In the genomic region with DNA sequence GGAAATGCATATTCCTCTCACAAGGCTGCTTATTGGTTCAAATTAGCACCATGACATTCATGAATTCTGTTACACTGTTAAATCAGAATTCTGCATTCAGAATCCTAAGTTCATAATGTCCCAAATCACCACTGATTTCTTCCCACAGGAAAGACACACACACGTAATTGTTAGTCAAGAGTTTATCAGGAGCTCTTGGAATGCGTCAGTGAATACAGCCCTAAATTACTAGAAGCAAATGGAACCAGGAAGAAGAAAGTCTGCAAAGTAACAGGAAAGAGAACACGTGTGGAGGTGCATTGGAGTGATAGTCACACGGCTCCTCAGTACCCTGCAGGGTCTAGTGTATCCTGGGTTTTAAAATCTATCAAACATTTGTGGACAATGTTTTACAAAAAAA, we compare ENCODE assay signal across 20 cellular contexts.
DNase-seq lines count a peak whose midpoint lies in the region; ATAC-seq and TF ChIP-seq lines count a peak whose summit lies in the region.
"Had no signal": no experiment of that assay in that cellular context is flagged by ENCODE, and none has a peak within 500 bp of the region (broad histone marks: within the 10 kb centered on the region; RNA-seq: fewer than 3 reads in every experiment).

No MANE protein-coding gene starts in this region.

- no CpG with 5 or more reads among the region's 4 CpGs for WGBS in IMR-90 (ENCODE audit: extremely low coverage in 2 of 2, insufficient read length in 1 of 2), 2 experiments
- 54 to 66% (median 54%) methylated on average over 4 of the region's 4 CpGs for WGBS in psoas muscle, 3 donors

- CTCF ChIA-PET in Calu3 (lab: Charles Lee) (interaction anchor here (0.6 kb wide), 1 partner anchor 10 kb away, joined by 3 read pairs; no protein-coding TSS in a partner anchor), IMR-90 (lab: Yijun Ruan, JAX) (interaction anchor here (0.6 kb wide), 2 partner anchors 11 to 454 kb away, joined by 3 to 5 read pairs; no protein-coding TSS in a partner anchor)

- intact Hi-C loops in Calu3 (cut with micrococcal nuclease; ENCODE audit: unreplicated experiment): no loop called here
- intact Hi-C loops in IMR-90 (cut with micrococcal nuclease): no loop called here
- intact Hi-C loops in psoas muscle (cut with DNase I): no loop called here

- H2BK120ac ChIP-seq in IMR-90 (ENCODE audit: low read depth, low read length): no peak overlapping the region

- no peak overlapping the region for H3K4me3 Mint-ChIP-seq in Calu3 (ENCODE audit: low read depth, unreplicated experiment)
- H3K4me3 Mint-ChIP-seq: CD14-positive monocyte had no signal

- DNase-seq in Calu3: no peak
- DNase-seq in IMR-90: peak; percentile 52
- DNase-seq in amniotic epithelial cell (ENCODE audit: low read depth): peak; percentile 49
- peak; percentile 71 for DNase-seq in fibroblast of pulmonary artery (ENCODE audit: low read depth)
- no peak for DNase-seq in foreskin melanocyte
- DNase-seq in NCI-H146 (lab: John Stamatoyannopoulos, UW): no peak
- no peak for DNase-seq in psoas muscle
- no peak for DNase-seq in C1 segment of cervical spinal cord (lab: John Stamatoyannopoulos, UW)
- DNase-seq: DMS53, EL, Kasumi-1, MM.1S, NCI-H1092, NCI-H1436, NCI-H1930, NCI-H510A, NCI-H748 treated with DMSO at 0.1 percent for 48 hours, SJCRH30 had no signal

- no peak for ATAC-seq in IMR-90 (ENCODE audit: low read depth)
- ATAC-seq in psoas muscle: no peak
- ATAC-seq: Panc1 had no signal

- H2AK5ac ChIP-seq in IMR-90 (ENCODE audit: low read depth, low read length): no peak overlapping the region

- no peaks in the 10 kb centered on the region for H3K79me1 ChIP-seq in IMR-90 (ENCODE audit: low read depth in 1 of 2, low read length in 2 of 2)

- H2BK15ac ChIP-seq in IMR-90 (ENCODE audit: low read depth, low read length): no peak overlapping the region

- no peak overlapping the region for H4K91ac ChIP-seq in IMR-90 (ENCODE audit: insufficient read depth, low read depth, low read length)

- dilution Hi-C loops in IMR-90 (cut with HindIII; ENCODE audit: low sequenced_read_pairs, unreplicated experiment): no loop called here

- H2BK5ac ChIP-seq in IMR-90 (ENCODE audit: low read depth, low read length, poor library complexity, severe bottlenecking): no peak overlapping the region

- H3K56ac ChIP-seq in IMR-90 (ENCODE audit: extremely low read depth, insufficient read depth, low read length): no peak overlapping the region

- in situ Hi-C loops in IMR-90 (cut with MboI; ENCODE audit: low sequenced_read_pairs): no loop called here

- no peak overlapping the region for H3K4ac ChIP-seq in IMR-90 (ENCODE audit: low read depth, low read length)

- peaks cover 21% of the 10 kb centered on the region for H3K4me1 Mint-ChIP-seq in Calu3 (ENCODE audit: low read depth, unreplicated experiment)
- H3K4me1 Mint-ChIP-seq: CD14-positive monocyte had no signal

- peaks cover 11% of the 10 kb centered on the region for H3K36me3 Mint-ChIP-seq in Calu3 (ENCODE audit: insufficient read depth, unreplicated experiment)
- H3K36me3 Mint-ChIP-seq: CD14-positive monocyte had no signal

- no peaks in the 10 kb centered on the region for H3K9me3 ChIP-seq in IMR-90 (ENCODE audit: control insufficient read depth, insufficient read depth, low read length)
- H3K9me3 ChIP-seq in psoas muscle: no peaks in the 10 kb centered on the region

- H3K4me1 ChIP-seq in IMR-90 (ENCODE audit: control insufficient read depth, insufficient read depth, low read length) (0 out of 2 replicates have a peak, but pooled peaks cover 2% of the 10 kb centered on the region), psoas muscle (no peaks in the 10 kb centered on the region)
- H3K4me1 ChIP-seq: SJCRH30 had no signal

- H3K18ac ChIP-seq in IMR-90 (ENCODE audit: low read depth, low read length): no peak overlapping the region

- BruUV-seq in Calu3 (replicated peaks; lab: Mats Ljungman, UMichigan) (no TSS peak), IMR-90 (replicated peaks; lab: Mats Ljungman, UMichigan) (no TSS peak)

- H3K9me3 Mint-ChIP-seq in Calu3 (ENCODE audit: low read depth, unreplicated experiment): peaks cover 12% of the 10 kb centered on the region

- TF ChIP-seq POLR2A in IMR-90 (IDR thresholded peaks at IDR 0.05; ENCODE audit: low read depth, low read length): no peak

- H3K36me3 ChIP-seq in IMR-90 (ENCODE audit: control insufficient read depth, insufficient read depth, low read length) (no peaks in the 10 kb centered on the region), psoas muscle (ENCODE audit: insufficient read depth in 1 of 2, low read depth in 1 of 2) (no peaks in the 10 kb centered on the region)
- H3K36me3 ChIP-seq: SJCRH30 had no signal

- H4K20me1 ChIP-seq in IMR-90 (ENCODE audit: insufficient read depth, low read length): no peaks in the 10 kb centered on the region

- no peak overlapping the region for H2AFZ ChIP-seq in IMR-90 (replicated peaks; ENCODE audit: low read length, poor library complexity)

- no peak overlapping the region for H3K14ac ChIP-seq in IMR-90 (replicated peaks; ENCODE audit: low read depth, low read length)

- POLR2A ChIA-PET in IMR-90 (lab: Charles Lee; ENCODE audit: unreplicated experiment): interaction anchor here (0.6 kb wide), 2 partner anchors 21 to 116 kb away, joined by 4 to 7 read pairs; no protein-coding TSS in a partner anchor

- H3K27me3 ChIP-seq in IMR-90 (ENCODE audit: control insufficient read depth, insufficient read depth, low read length): no peaks in the 10 kb centered on the region
- H3K27me3 ChIP-seq in psoas muscle (ENCODE audit: insufficient read depth in 3 of 3, low read length in 2 of 3): peaks cover 0 to 11% (median 2%) of the 10 kb centered on the region in 3 donors

- H3K4me3 ChIP-seq in IMR-90 (ENCODE audit: insufficient read depth, low read depth, low read length) (no peak overlapping the region), fibroblast of pulmonary artery (replicated peaks; ENCODE audit: low read depth, low read length) (no peak overlapping the region), psoas muscle (no peak overlapping the region)
- H3K4me3 ChIP-seq: SJCRH30 had no signal

- H2BK20ac ChIP-seq in IMR-90 (ENCODE audit: low read depth, low read length): no peak overlapping the region

- no peak overlapping the region for H4K8ac ChIP-seq in IMR-90 (ENCODE audit: low read depth in 2 of 2, low read length in 2 of 2)

- no peaks in the 10 kb centered on the region for H3K9me1 ChIP-seq in IMR-90 (ENCODE audit: insufficient read depth, low read length)

- H3K23ac ChIP-seq in IMR-90 (ENCODE audit: low read depth, low read length): no peak overlapping the region

- no peak overlapping the region for H3K27ac ChIP-seq in IMR-90 (ENCODE audit: insufficient read depth, low read length)
- H3K27ac ChIP-seq in psoas muscle: no peak overlapping the region
- H3K27ac ChIP-seq: SJCRH30 had no signal

- TF ChIP-seq RAD21 in IMR-90 (IDR thresholded peaks at IDR 0.05; ENCODE audit: low read length): no peak

- no peak overlapping the region for H2AK9ac ChIP-seq in IMR-90 (replicated peaks; ENCODE audit: low read depth, low read length, poor library complexity)

- TF ChIP-seq CTCF in Calu3 (IDR thresholded peaks at IDR 0.05; ENCODE audit: unreplicated experiment): no peak
- TF ChIP-seq CTCF in IMR-90 (conservative IDR thresholded peaks at IDR 0.05; ENCODE audit: low read depth, low read length): no peak
- no peak for TF ChIP-seq CTCF in fibroblast of pulmonary artery (IDR thresholded peaks at IDR 0.05; ENCODE audit: low read length, missing control alignments)
- TF ChIP-seq CTCF in psoas muscle (IDR thresholded peaks at IDR 0.05): no peak

- no peak overlapping the region for H3K9ac ChIP-seq in IMR-90 (ENCODE audit: low read depth, low read length)

- no peaks in the 10 kb centered on the region for H3K27me3 Mint-ChIP-seq in Calu3 (ENCODE audit: unreplicated experiment)

- no peak overlapping the region for H4K5ac ChIP-seq in IMR-90 (ENCODE audit: low read depth, low read length)

- H3K4me2 ChIP-seq in IMR-90 (ENCODE audit: low read depth, low read length): peak overlapping the region; percentile 45; the same call in 1 of the 2 replicates

- H3K27ac Mint-ChIP-seq in Calu3 (ENCODE audit: unreplicated experiment): peak overlapping the region; percentile 56
- H3K27ac Mint-ChIP-seq: CD14-positive monocyte had no signal

TF ChIP-seq in IMR-90, 13 proteins besides CTCF, POLR2A, EP300 and RAD21:
- TF ChIP-seq RFX5 (IDR thresholded peaks at IDR 0.05; ENCODE audit: low read depth, low read length): no peak
- TF ChIP-seq, protein P1, sequence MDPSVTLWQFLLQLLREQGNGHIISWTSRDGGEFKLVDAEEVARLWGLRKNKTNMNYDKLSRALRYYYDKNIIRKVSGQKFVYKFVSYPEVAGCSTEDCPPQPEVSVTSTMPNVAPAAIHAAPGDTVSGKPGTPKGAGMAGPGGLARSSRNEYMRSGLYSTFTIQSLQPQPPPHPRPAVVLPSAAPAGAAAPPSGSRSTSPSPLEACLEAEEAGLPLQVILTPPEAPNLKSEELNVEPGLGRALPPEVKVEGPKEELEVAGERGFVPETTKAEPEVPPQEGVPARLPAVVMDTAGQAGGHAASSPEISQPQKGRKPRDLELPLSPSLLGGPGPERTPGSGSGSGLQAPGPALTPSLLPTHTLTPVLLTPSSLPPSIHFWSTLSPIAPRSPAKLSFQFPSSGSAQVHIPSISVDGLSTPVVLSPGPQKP (IDR thresholded peaks at IDR 0.05; ENCODE audit: borderline replicate concordance, low read depth, low read length): no peak
- no peak for TF ChIP-seq SMC3 (IDR thresholded peaks at IDR 0.05; ENCODE audit: low read depth, low read length)
- TF ChIP-seq MXI1 (IDR thresholded peaks at IDR 0.05; ENCODE audit: borderline replicate concordance, low read depth, low read length): no peak
- no peak for TF ChIP-seq CEBPB (IDR thresholded peaks at IDR 0.05; ENCODE audit: low read depth, low read length)
- TF ChIP-seq, protein P2, sequence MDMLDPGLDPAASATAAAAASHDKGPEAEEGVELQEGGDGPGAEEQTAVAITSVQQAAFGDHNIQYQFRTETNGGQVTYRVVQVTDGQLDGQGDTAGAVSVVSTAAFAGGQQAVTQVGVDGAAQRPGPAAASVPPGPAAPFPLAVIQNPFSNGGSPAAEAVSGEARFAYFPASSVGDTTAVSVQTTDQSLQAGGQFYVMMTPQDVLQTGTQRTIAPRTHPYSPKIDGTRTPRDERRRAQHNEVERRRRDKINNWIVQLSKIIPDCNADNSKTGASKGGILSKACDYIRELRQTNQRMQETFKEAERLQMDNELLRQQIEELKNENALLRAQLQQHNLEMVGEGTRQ (IDR thresholded peaks at IDR 0.05; ENCODE audit: low read depth, low read length): no peak
- TF ChIP-seq RCOR1 (IDR thresholded peaks at IDR 0.05; ENCODE audit: insufficient replicate concordance, low read length): no peak
- TF ChIP-seq CHD1 (IDR thresholded peaks at IDR 0.05; ENCODE audit: low read depth, low read length): no peak
- no peak for TF ChIP-seq MAFK (IDR thresholded peaks at IDR 0.05; ENCODE audit: low read depth, low read length)
- no peak for TF ChIP-seq FOS (IDR thresholded peaks at IDR 0.05; ENCODE audit: low read depth, low read length)
- no peak for TF ChIP-seq MAZ (IDR thresholded peaks at IDR 0.05; ENCODE audit: borderline replicate concordance, low read depth, low read length)
- no peak for TF ChIP-seq NFE2L2 (IDR thresholded peaks at IDR 0.05; ENCODE audit: low read depth, low read length)
- TF ChIP-seq BHLHE40 (IDR thresholded peaks at IDR 0.05; ENCODE audit: low read depth, low read length): no peak

Comparison
In these comparisons a context has a peak if more than half of its experiments do, and no peak if none do; other contexts are left out.
1. DNase-seq: peak in IMR-90 (single experiment), amniotic epithelial cell (single experiment) and fibroblast of pulmonary artery (single experiment); none in Calu3 (single experiment), foreskin melanocyte (single experiment), NCI-H146 (single experiment), psoas muscle (0 of 2) and C1 segment of cervical spinal cord (0 of 14).